In the genomic region with DNA sequence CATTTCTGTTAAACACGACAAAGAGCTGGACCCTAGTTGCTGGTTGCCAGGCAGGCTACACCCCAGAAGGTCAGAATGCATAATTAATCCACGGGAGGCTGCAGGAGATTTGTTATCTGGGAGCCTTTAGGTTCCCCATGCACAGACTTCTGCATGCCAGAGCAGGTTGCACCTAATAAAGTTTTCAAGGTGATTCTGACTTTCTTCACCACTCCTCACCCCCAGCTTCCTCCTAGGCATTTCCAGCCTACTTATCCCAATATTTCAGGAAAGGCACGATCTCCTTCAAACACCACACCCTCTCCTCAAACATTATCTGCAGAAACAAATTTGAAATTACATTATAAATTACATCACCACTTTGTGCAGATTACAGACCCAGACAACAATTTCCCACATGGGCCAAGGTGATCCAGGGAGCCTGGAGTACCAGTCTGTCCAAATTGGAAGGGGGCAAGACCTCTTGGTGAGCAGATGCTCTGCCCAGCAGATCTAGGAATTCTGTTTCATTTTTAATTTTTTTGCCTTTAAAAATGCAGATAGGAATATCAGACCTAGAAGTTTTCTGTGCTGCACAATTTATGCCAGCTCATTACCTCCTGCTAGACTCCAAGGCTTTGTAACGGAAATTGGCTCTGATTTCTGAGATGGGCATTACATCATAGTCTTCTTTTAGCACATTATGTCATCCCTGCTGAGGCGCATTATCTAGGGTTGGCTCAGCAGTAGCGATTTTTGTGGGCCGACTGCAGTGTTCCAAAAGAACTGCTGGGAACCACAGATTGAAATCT, we compare ENCODE assay signal across 8 cellular contexts.
A peak's percentile ranks its signal among the peaks of the same experiment; 100 is the strongest.
DNase-seq lines count a peak whose midpoint lies in the region; ATAC-seq and TF ChIP-seq lines count a peak whose summit lies in the region.

No MANE protein-coding gene starts in this region.

- H3K36me3 Mint-ChIP-seq in activated T-cell treated with anti-CD3 and anti-CD28 coated beads, Interleukin-2, amount 50 U/mL, for 24 hours (ENCODE audit: low read depth) = no peaks in the 10 kb centered on the region
- H3K36me3 Mint-ChIP-seq in WTC11 = no peaks in the 10 kb centered on the region

- no peak overlapping the region for H3K4me3 ChIP-seq in fibroblast of the aortic adventitia (ENCODE audit: low read depth, low read length)
- no peak overlapping the region for H3K4me3 ChIP-seq in ovary

- H3K4me1 ChIP-seq in ovary (ENCODE audit: insufficient read depth) = peaks cover 1% of the 10 kb centered on the region

- H3K4me3 Mint-ChIP-seq in activated T-cell treated with anti-CD3 and anti-CD28 coated beads, Interleukin-2, amount 50 U/mL, for 24 hours = no peak overlapping the region
- no peak overlapping the region for H3K4me3 Mint-ChIP-seq in WTC11

- DNase-seq in G401 (ENCODE audit: low spot score) (peak; percentile 97), SHP77 (lab: John Stamatoyannopoulos, UW) (peak; percentile 49 to 54), fibroblast of the aortic adventitia (ENCODE audit: low read depth) (peak; percentile 87), ovary (peak; percentile 26 to 44 (median 41)), WTC11 (ENCODE audit: low spot score) (no peak)
- DNase-seq in activated T-cell treated with anti-CD3 and anti-CD28 coated beads, Interleukin-2, amount 50 U/mL, for 24 hours = no peak
- DNase-seq in stimulated activated CD4-positive, alpha-beta T cell treated with anti-CD3 and anti-CD28 coated beads, Interleukin-4, amount 100 ng/mL, for 1 hour = no peak

- no peak overlapping the region for H3K27ac ChIP-seq in ovary

- TF ChIP-seq EP300 in ovary (IDR thresholded peaks at IDR 0.05) = no peak

- no peaks in the 10 kb centered on the region for H3K9me3 ChIP-seq in ovary

- 14 to 19% (median 17%) methylated on average over 7 of the region's 7 CpGs for WGBS in ovary, 3 donors

- H3K36me3 ChIP-seq in ovary = no peaks in the 10 kb centered on the region

- TF ChIP-seq CTCF in fibroblast of the aortic adventitia (IDR thresholded peaks at IDR 0.05; ENCODE audit: insufficient read depth, low read length) = no peak
- TF ChIP-seq CTCF in ovary (IDR thresholded peaks at IDR 0.05) = no peak
- no peak for TF ChIP-seq CTCF in WTC11 (IDR thresholded peaks at IDR 0.05)

- CTCF ChIA-PET in WTC11 (lab: Charles Lee) = no interaction called here

- no peaks in the 10 kb centered on the region for H3K9me3 Mint-ChIP-seq in activated T-cell treated with anti-CD3 and anti-CD28 coated beads, Interleukin-2, amount 50 U/mL, for 24 hours
- no peaks in the 10 kb centered on the region for H3K9me3 Mint-ChIP-seq in WTC11

- ATAC-seq in HG02571 (IDR thresholded peaks at IDR 0.05; ENCODE audit: unreplicated experiment) (no peak), WTC11 (no peak)

- POLR2A ChIA-PET in WTC11 (lab: Charles Lee) = no interaction called here

- H3K4me1 Mint-ChIP-seq in activated T-cell treated with anti-CD3 and anti-CD28 coated beads, Interleukin-2, amount 50 U/mL, for 24 hours (ENCODE audit: low read depth) = peaks cover 6% of the 10 kb centered on the region
- peaks cover 12% of the 10 kb centered on the region for H3K4me1 Mint-ChIP-seq in WTC11

- H3K27me3 Mint-ChIP-seq in activated T-cell treated with anti-CD3 and anti-CD28 coated beads, Interleukin-2, amount 50 U/mL, for 24 hours = no peaks in the 10 kb centered on the region
- H3K27me3 Mint-ChIP-seq in WTC11 (ENCODE audit: low read depth) = no peaks in the 10 kb centered on the region

- no peak overlapping the region for H3K27ac Mint-ChIP-seq in activated T-cell treated with anti-CD3 and anti-CD28 coated beads, Interleukin-2, amount 50 U/mL, for 24 hours
- no peak overlapping the region for H3K27ac Mint-ChIP-seq in WTC11

- TF ChIP-seq POLR2A in ovary (IDR thresholded peaks at IDR 0.05) = no peak

- no peaks in the 10 kb centered on the region for H3K27me3 ChIP-seq in ovary

- in situ Hi-C loops in G401 (cut with HindIII; ENCODE audit: low sequenced_read_pairs) = no loop called here

- intact Hi-C loops in ovary (cut with DNase I) = loop anchor here in 1 of 4 donors (2.0 kb wide), 1 partner anchor 18 kb away; no protein-coding TSS in a partner anchor

TF ChIP-seq in WTC11, 78 proteins besides CTCF, POLR2A, EP300 and RAD21 (continues in another document):
- TF ChIP-seq, protein P1, sequence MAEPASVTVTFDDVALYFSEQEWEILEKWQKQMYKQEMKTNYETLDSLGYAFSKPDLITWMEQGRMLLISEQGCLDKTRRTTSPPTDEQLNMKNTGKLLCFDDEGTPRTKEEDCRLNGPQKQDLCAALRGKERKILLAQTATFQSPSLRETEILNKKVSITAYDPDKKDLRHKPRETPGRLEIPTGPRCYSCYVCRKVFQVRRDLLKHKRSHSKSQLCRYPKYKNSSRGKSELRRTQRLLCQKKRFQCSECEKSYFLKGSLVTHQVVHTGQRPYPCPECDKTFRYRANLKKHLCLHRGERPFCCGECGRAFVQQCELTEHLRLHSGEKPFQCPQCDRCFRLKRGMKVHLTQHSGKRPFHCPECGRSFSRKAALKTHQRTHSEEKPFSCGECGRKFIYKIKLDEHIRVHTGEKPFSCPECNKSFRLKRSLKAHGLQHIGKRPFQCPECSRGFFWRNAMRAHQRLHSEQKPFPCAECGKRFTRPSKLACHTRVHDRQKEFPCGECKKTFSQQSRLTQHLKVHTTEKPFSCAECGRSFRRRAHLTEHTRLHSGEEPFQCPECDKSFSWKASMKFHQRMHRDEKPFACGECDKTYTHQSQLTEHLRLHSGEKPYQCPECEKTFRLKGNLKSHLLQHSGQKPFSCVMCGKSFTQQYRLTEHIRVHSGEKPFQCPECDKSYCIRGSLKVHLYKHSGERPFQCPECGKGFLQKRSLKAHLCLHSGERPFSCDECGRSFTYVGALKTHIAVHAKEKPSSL (CRISPR knock-in tag; conservative IDR thresholded peaks at IDR 0.05) = no peak
- TF ChIP-seq, protein P2, sequence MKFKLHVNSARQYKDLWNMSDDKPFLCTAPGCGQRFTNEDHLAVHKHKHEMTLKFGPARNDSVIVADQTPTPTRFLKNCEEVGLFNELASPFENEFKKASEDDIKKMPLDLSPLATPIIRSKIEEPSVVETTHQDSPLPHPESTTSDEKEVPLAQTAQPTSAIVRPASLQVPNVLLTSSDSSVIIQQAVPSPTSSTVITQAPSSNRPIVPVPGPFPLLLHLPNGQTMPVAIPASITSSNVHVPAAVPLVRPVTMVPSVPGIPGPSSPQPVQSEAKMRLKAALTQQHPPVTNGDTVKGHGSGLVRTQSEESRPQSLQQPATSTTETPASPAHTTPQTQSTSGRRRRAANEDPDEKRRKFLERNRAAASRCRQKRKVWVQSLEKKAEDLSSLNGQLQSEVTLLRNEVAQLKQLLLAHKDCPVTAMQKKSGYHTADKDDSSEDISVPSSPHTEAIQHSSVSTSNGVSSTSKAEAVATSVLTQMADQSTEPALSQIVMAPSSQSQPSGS (CRISPR knock-in tag; IDR thresholded peaks at IDR 0.05; ENCODE audit: borderline replicate concordance, low read depth) = no peak
- TF ChIP-seq, protein P3, sequence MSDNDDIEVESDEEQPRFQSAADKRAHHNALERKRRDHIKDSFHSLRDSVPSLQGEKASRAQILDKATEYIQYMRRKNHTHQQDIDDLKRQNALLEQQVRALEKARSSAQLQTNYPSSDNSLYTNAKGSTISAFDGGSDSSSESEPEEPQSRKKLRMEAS (CRISPR knock-in tag; IDR thresholded peaks at IDR 0.05) = no peak
- TF ChIP-seq NR2C2 (CRISPR knock-in tag; IDR thresholded peaks at IDR 0.05) (no peak), ZNF423 (CRISPR knock-in tag; IDR thresholded peaks at IDR 0.05) (no peak), ETV6 (CRISPR knock-in tag; IDR thresholded peaks at IDR 0.05) (no peak), ZNF416 (CRISPR knock-in tag; IDR thresholded peaks at IDR 0.05) (no peak), ZNF317 (CRISPR knock-in tag; IDR thresholded peaks at IDR 0.05; ENCODE audit: borderline replicate concordance, low read depth) (no peak), SMAD3 (CRISPR knock-in tag; IDR thresholded peaks at IDR 0.05; ENCODE audit: borderline replicate concordance) (no peak), ZBTB21 (CRISPR knock-in tag; IDR thresholded peaks at IDR 0.05; ENCODE audit: borderline replicate concordance) (no peak), JUN (CRISPR knock-in tag; IDR thresholded peaks at IDR 0.05) (no peak), KAT7 (CRISPR knock-in tag; IDR thresholded peaks at IDR 0.05; ENCODE audit: borderline replicate concordance) (no peak), NFE2L1 (CRISPR knock-in tag; IDR thresholded peaks at IDR 0.05) (no peak)
- TF ChIP-seq, protein P4, sequence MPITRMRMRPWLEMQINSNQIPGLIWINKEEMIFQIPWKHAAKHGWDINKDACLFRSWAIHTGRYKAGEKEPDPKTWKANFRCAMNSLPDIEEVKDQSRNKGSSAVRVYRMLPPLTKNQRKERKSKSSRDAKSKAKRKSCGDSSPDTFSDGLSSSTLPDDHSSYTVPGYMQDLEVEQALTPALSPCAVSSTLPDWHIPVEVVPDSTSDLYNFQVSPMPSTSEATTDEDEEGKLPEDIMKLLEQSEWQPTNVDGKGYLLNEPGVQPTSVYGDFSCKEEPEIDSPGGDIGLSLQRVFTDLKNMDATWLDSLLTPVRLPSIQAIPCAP (CRISPR knock-in tag; IDR thresholded peaks at IDR 0.05) = no peak
- TF ChIP-seq, protein P5, sequence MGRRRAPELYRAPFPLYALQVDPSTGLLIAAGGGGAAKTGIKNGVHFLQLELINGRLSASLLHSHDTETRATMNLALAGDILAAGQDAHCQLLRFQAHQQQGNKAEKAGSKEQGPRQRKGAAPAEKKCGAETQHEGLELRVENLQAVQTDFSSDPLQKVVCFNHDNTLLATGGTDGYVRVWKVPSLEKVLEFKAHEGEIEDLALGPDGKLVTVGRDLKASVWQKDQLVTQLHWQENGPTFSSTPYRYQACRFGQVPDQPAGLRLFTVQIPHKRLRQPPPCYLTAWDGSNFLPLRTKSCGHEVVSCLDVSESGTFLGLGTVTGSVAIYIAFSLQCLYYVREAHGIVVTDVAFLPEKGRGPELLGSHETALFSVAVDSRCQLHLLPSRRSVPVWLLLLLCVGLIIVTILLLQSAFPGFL (CRISPR knock-in tag; IDR thresholded peaks at IDR 0.05; ENCODE audit: borderline replicate concordance) = no peak
- TF ChIP-seq, protein P6, sequence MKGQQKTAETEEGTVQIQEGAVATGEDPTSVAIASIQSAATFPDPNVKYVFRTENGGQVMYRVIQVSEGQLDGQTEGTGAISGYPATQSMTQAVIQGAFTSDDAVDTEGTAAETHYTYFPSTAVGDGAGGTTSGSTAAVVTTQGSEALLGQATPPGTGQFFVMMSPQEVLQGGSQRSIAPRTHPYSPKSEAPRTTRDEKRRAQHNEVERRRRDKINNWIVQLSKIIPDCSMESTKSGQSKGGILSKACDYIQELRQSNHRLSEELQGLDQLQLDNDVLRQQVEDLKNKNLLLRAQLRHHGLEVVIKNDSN (CRISPR knock-in tag; IDR thresholded peaks at IDR 0.05) = no peak

Comparison
In these comparisons a context has a peak if more than half of its experiments do, and no peak if none do; other contexts are left out.
1. DNase-seq: peak in G401 (single experiment), SHP77 (2 of 2), fibroblast of the aortic adventitia (single experiment) and ovary (5 of 5); none in activated T-cell treated with anti-CD3 and anti-CD28 coated beads, Interleukin-2, amount 50 U/mL, for 24 hours (single experiment), WTC11 (single experiment) and stimulated activated CD4-positive, alpha-beta T cell treated with anti-CD3 and anti-CD28 coated beads, Interleukin-4, amount 100 ng/mL, for 1 hour (single experiment).